In genomic region chr12:75833268-75833667, GRCh38 we compare ENCODE assay signal across 29 cellular contexts.
"Had no signal": no experiment of that assay in that cellular context is flagged by ENCODE, and none has a peak within 500 bp of the region (broad histone marks: within the 10 kb centered on the region; RNA-seq: fewer than 3 reads in every experiment).

No MANE protein-coding gene starts in this region.

- H3K4me1 ChIP-seq: parathyroid adenoma, psoas muscle, right lobe of liver, sigmoid colon, thyroid gland, upper lobe of right lung, uterus had no signal

- H3K4me1 Mint-ChIP-seq: naive thymus-derived CD8-positive, alpha-beta T cell; neural progenitor cell had no signal

- H3K9me3 ChIP-seq: ovary, psoas muscle, right lobe of liver, sigmoid colon, stomach, thoracic aorta, thyroid gland, upper lobe of right lung, uterus had no signal

- H3K36me3 Mint-ChIP-seq: naive thymus-derived CD8-positive, alpha-beta T cell; natural killer cell treated with Interleukin-12 subunit alpha and Interleukin-12 subunit beta and Interleukin-15 and Interleukin-18, amount 100 ng/mL, for 72 hours; neural progenitor cell; stimulated activated effector memory CD8-positive, alpha-beta T cell treated with anti-CD3 and anti-CD28 coated beads, Interleukin-12 subunit alpha, Interleukin-12 subunit beta, amount 100 ng/mL, for 72 hours; stimulated activated naive B cell treated with anti-CD40 and anti-IgM and Interleukin-4, amounts not matched to agents 10 μg/mL and 1 μg/mL and 100 μg/mL, for 72 hours; type B pancreatic cell had no signal

- H3K36me3 ChIP-seq: neural progenitor cell, ovary, right lobe of liver, sigmoid colon, stomach, thoracic aorta, thyroid gland, tibial nerve, upper lobe of right lung, uterus had no signal

- ATAC-seq: naive thymus-derived CD8-positive, alpha-beta T cell; natural killer cell treated with Interleukin-12 subunit alpha and Interleukin-12 subunit beta and Interleukin-15 and Interleukin-18, amount 100 ng/mL, for 72 hours; psoas muscle; right cardiac atrium; right lobe of liver; stimulated activated effector memory CD8-positive, alpha-beta T cell treated with anti-CD3 and anti-CD28 coated beads, Interleukin-12 subunit alpha, Interleukin-12 subunit beta, amount 100 ng/mL, for 72 hours; stimulated activated naive B cell treated with anti-CD40 and anti-IgM and Interleukin-4, amounts not matched to agents 10 μg/mL and 1 μg/mL and 100 μg/mL, for 72 hours; upper lobe of right lung had no signal

- H3K4me2 ChIP-seq: neural progenitor cell had no signal

- H3K27me3 ChIP-seq: neural progenitor cell, ovary, right lobe of liver, sigmoid colon, stomach, thyroid gland, tibial nerve, upper lobe of right lung, uterus had no signal

- H3K9me3 Mint-ChIP-seq: natural killer cell treated with Interleukin-12 subunit alpha and Interleukin-12 subunit beta and Interleukin-15 and Interleukin-18, amount 100 ng/mL, for 72 hours; neural progenitor cell; stimulated activated effector memory CD8-positive, alpha-beta T cell treated with anti-CD3 and anti-CD28 coated beads, Interleukin-12 subunit alpha, Interleukin-12 subunit beta, amount 100 ng/mL, for 72 hours; stimulated activated naive B cell treated with anti-CD40 and anti-IgM and Interleukin-4, amounts not matched to agents 10 μg/mL and 1 μg/mL and 100 μg/mL, for 72 hours had no signal

- H3K4me3 Mint-ChIP-seq: naive thymus-derived CD8-positive, alpha-beta T cell; natural killer cell treated with Interleukin-12 subunit alpha and Interleukin-12 subunit beta and Interleukin-15 and Interleukin-18, amount 100 ng/mL, for 72 hours; nephron progenitor cell; neural progenitor cell; stimulated activated effector memory CD8-positive, alpha-beta T cell treated with anti-CD3 and anti-CD28 coated beads, Interleukin-12 subunit alpha, Interleukin-12 subunit beta, amount 100 ng/mL, for 72 hours; stimulated activated naive B cell treated with anti-CD40 and anti-IgM and Interleukin-4, amounts not matched to agents 10 μg/mL and 1 μg/mL and 100 μg/mL, for 72 hours; stimulated activated naive CD8-positive, alpha-beta T cell treated with anti-CD3 and anti-CD28 coated beads, Interleukin-15, Interleukin-2, amounts not matched to agents 100 ng/mL and 50 ng/mL, for 24 hours; type B pancreatic cell had no signal

- H3K27ac ChIP-seq: neural progenitor cell, ovary, parathyroid adenoma, psoas muscle, right lobe of liver, sigmoid colon, stomach, thoracic aorta, thyroid gland, tibial nerve, upper lobe of right lung, uterus had no signal

- H3K4me3 ChIP-seq: neural progenitor cell, ovary, psoas muscle, right lobe of liver, sigmoid colon, stomach, thoracic aorta, thyroid gland, tibial nerve, upper lobe of right lung, uterus had no signal

- H3K27ac Mint-ChIP-seq: naive thymus-derived CD8-positive, alpha-beta T cell; natural killer cell treated with Interleukin-12 subunit alpha and Interleukin-12 subunit beta and Interleukin-15 and Interleukin-18, amount 100 ng/mL, for 72 hours; nephron progenitor cell; neural progenitor cell; progenitor cell of endocrine pancreas; stimulated activated effector memory CD8-positive, alpha-beta T cell treated with anti-CD3 and anti-CD28 coated beads, Interleukin-12 subunit alpha, Interleukin-12 subunit beta, amount 100 ng/mL, for 72 hours; stimulated activated naive B cell treated with anti-CD40 and anti-IgM and Interleukin-4, amounts not matched to agents 10 μg/mL and 1 μg/mL and 100 μg/mL, for 72 hours; stimulated activated naive CD8-positive, alpha-beta T cell treated with anti-CD3 and anti-CD28 coated beads, Interleukin-15, Interleukin-2, amounts not matched to agents 100 ng/mL and 50 ng/mL, for 24 hours; type B pancreatic cell had no signal

- H3K9ac ChIP-seq: neural progenitor cell, parathyroid adenoma had no signal

- FAIRE-seq: small intestine had no signal

- DNase-seq: naive thymus-derived CD8-positive, alpha-beta T cell; nephron progenitor cell; occipital lobe; ovary; posterior cingulate gyrus; psoas muscle; right cardiac atrium; right lobe of liver; sigmoid colon; small intestine; stimulated activated CD4-positive, alpha-beta T cell treated with anti-CD3 and anti-CD28 coated beads, Interleukin-15, amount 100 ng/mL, for 24 hours; stimulated activated CD4-positive, alpha-beta T cell treated with anti-CD3 and anti-CD28 coated beads, Interleukin-2, amount 100 ng/mL, for 24 hours; stimulated activated CD4-positive, alpha-beta T cell treated with anti-CD3 and anti-CD28 coated beads, Interleukin-2, amount 100 ng/mL, for 48 hours; stimulated activated CD4-positive, alpha-beta T cell treated with anti-CD3 and anti-CD28 coated beads, Interleukin-4, amount 100 ng/mL, for 24 hours; stimulated activated naive B cell treated with anti-CD40 and anti-IgM and Interleukin-4, amounts not matched to agents 10 μg/mL and 1 μg/mL and 100 μg/mL, for 72 hours; stimulated activated naive CD4-positive, alpha-beta T cell treated with Interleukin-2 at 50 U/mL for 16 hours; stomach; thyroid gland; upper lobe of right lung; uterus had no signal

- H2AFZ ChIP-seq: neural progenitor cell, parathyroid adenoma had no signal

- H3K27me3 Mint-ChIP-seq: progenitor cell of endocrine pancreas, type B pancreatic cell had no signal

- H3K79me2 ChIP-seq: parathyroid adenoma had no signal
